ENCODE assay signal across 33 cellular contexts in genomic region chr19:50778906-50779430, GRCh38. TPM values are rescaled to one million over a fixed set of nuclear protein-coding genes. Genes with fewer than 3 reads are reported as not detected.
"Had no signal": no experiment of that assay in that cellular context is flagged by ENCODE, and none has a peak within 500 bp of the region (broad histone marks: within the 10 kb centered on the region; RNA-seq: fewer than 3 reads in every experiment).

No MANE protein-coding gene starts in this region.

- H3K4me3 ChIP-seq: Peyer's patch, SJSA1 had no signal

- H3K4me1 ChIP-seq: Peyer's patch had no signal

- H3K9me3 ChIP-seq: SJSA1 had no signal

- H3K27ac ChIP-seq: Peyer's patch, RWPE1, SJSA1 had no signal

- DNase-seq: activated B cell treated with CpG ODN at 0.5 μM for 24 hours; activated CD4-positive, alpha-beta T cell treated with anti-CD3 and anti-CD28 coated beads for 1 hour; activated CD4-positive, alpha-beta T cell treated with anti-CD3 and anti-CD28 coated beads, Interleukin-2, amount 10 ng/mL, durations not matched to agents 24 days and 14 days; activated CD4-positive, alpha-beta T cell treated with anti-CD3 and anti-CD28 coated beads, Interleukin-2, amount 50 U/mL, for 48 hours; activated CD8-positive, alpha-beta memory T cell treated with anti-CD3 and anti-CD28 coated beads, Interleukin-2, amount 10 ng/mL, durations not matched to agents 7 days and 5 days; activated effector memory CD4-positive, alpha-beta T cell treated with Interleukin-2 at 50 U/mL for 16 hours; activated naive CD4-positive, alpha-beta T cell treated with Interleukin-2 at 50 U/mL for 16 hours; activated naive CD8-positive, alpha-beta T cell treated with anti-CD3 and anti-CD28 coated beads, Interleukin-2, amount 50 U/mL, for 24 hours; activated T-cell treated with anti-CD3 and anti-CD28 coated beads, Interleukin-2, amount 50 U/mL, for 24 hours; amniotic stem cell; MV-4-11; NCI-H1092 treated with DMSO at 0.1 percent for 48 hours; NCI-H1417 treated with DMSO at 0.1 percent for 48 hours; NCI-H1694; NCI-H2029; NCI-H2107; NCI-H2171 treated with DMSO at 0.1 percent for 48 hours; NCI-H226; NCI-H526; NCI-H774; Peyer's patch; Right ventricle myocardium superior; T-helper 2 cell; T1000 had no signal

- H3K36me3 ChIP-seq: Peyer's patch, SJSA1 had no signal

- ATAC-seq: activated CD8-positive, alpha-beta memory T cell treated with anti-CD3 and anti-CD28 coated beads, Interleukin-2, amount 10 ng/mL, durations not matched to agents 7 days and 5 days had no signal

- FAIRE-seq: astrocyte, TTC549 had no signal

RNA-seq across cellular contexts. Expression of gene GPR32, which starts 8.7 kb away (rescaled TPM):
- total RNA-seq: activated B cell treated with CpG ODN at 0.5 μM for 24 hours; activated CD4-positive, alpha-beta T cell treated with anti-CD3 and anti-CD28 coated beads, Interleukin-2, amount 10 ng/mL, durations not matched to agents 24 days and 14 days; activated CD8-positive, alpha-beta memory T cell treated with anti-CD3 and anti-CD28 coated beads, Interleukin-2, amount 10 ng/mL, durations not matched to agents 7 days and 5 days; activated naive CD4-positive, alpha-beta T cell treated with anti-CD3 and anti-CD28 coated beads, Interleukin-2, amount 50 U/mL, for 72 hours; activated T-helper 1 cell treated with anti-CD3 and anti-CD28 coated beads, Interleukin-12 subunit alpha, Interleukin-12 subunit beta, Interleukin-2, Interleukin-4 antibody, amounts not matched to agents 30 ng/mL and 10 ng/mL and 1 ng/mL, durations not matched to agents 14 hours and 24 hours and 36 hours; astrocyte; MCF 10A; NCI-H460; OCI-LY7; Peyer's patch; Right ventricle myocardium superior; SJSA1 had no signal

RNA-seq across cellular contexts. Expression of gene ACP4, which starts 11.2 kb away (rescaled TPM):
- total RNA-seq: activated B cell treated with CpG ODN at 0.5 μM for 24 hours; activated CD4-positive, alpha-beta T cell treated with anti-CD3 and anti-CD28 coated beads, Interleukin-2, amount 10 ng/mL, durations not matched to agents 24 days and 14 days; activated CD8-positive, alpha-beta memory T cell treated with anti-CD3 and anti-CD28 coated beads, Interleukin-2, amount 10 ng/mL, durations not matched to agents 7 days and 5 days; activated naive CD4-positive, alpha-beta T cell treated with anti-CD3 and anti-CD28 coated beads, Interleukin-2, amount 50 U/mL, for 72 hours; activated T-helper 1 cell treated with anti-CD3 and anti-CD28 coated beads, Interleukin-12 subunit alpha, Interleukin-12 subunit beta, Interleukin-2, Interleukin-4 antibody, amounts not matched to agents 30 ng/mL and 10 ng/mL and 1 ng/mL, durations not matched to agents 14 hours and 24 hours and 36 hours; astrocyte; MCF 10A; NCI-H460; OCI-LY7; Peyer's patch; Right ventricle myocardium superior; SJSA1 had no signal

RNA-seq across cellular contexts. Expression of gene KLK1, which starts 44.6 kb away (rescaled TPM):
- total RNA-seq: astrocyte, Right ventricle myocardium superior, SJSA1 had no signal

RNA-seq across cellular contexts. Expression of gene KLK15, which starts 54.4 kb away (rescaled TPM):
- total RNA-seq: activated B cell treated with CpG ODN at 0.5 μM for 24 hours; activated CD4-positive, alpha-beta T cell treated with anti-CD3 and anti-CD28 coated beads, Interleukin-2, amount 10 ng/mL, durations not matched to agents 24 days and 14 days; activated CD8-positive, alpha-beta memory T cell treated with anti-CD3 and anti-CD28 coated beads, Interleukin-2, amount 10 ng/mL, durations not matched to agents 7 days and 5 days; activated naive CD4-positive, alpha-beta T cell treated with anti-CD3 and anti-CD28 coated beads, Interleukin-2, amount 50 U/mL, for 72 hours; activated T-helper 1 cell treated with anti-CD3 and anti-CD28 coated beads, Interleukin-12 subunit alpha, Interleukin-12 subunit beta, Interleukin-2, Interleukin-4 antibody, amounts not matched to agents 30 ng/mL and 10 ng/mL and 1 ng/mL, durations not matched to agents 14 hours and 24 hours and 36 hours; astrocyte; MCF 10A; NCI-H460; OCI-LY7; Peyer's patch; Right ventricle myocardium superior; SJSA1 had no signal

RNA-seq across cellular contexts. Expression of gene CLEC11A, which starts 55.8 kb away (rescaled TPM):
- total RNA-seq: astrocyte had no signal
